ENCODE assay signal across 23 cellular contexts in the genomic region with DNA sequence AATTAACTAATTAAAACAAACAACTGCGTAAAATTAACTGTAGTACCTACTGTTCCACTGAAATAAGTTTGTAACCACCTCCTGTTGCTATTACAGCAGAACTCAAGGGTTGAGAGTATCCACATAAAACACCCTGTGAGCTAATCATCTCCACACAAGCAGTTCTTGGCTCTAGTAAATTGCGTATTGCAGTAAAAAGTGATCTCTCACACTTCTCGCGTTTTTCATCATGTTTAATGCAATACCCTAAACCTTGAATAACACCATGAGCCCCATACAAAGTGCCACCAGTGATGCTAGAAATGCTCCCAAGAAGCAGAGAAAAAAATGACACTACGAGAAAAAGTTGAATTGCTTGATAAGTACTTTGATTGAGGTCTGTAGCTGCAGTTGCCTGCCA.
"Had no signal": no experiment of that assay in that cellular context is flagged by ENCODE, and none has a peak within 500 bp of the region (broad histone marks: within the 10 kb centered on the region; RNA-seq: fewer than 3 reads in every experiment).

No MANE protein-coding gene starts in this region.

- H3K4me1 ChIP-seq: colonic mucosa, esophagus muscularis mucosa, esophagus squamous epithelium, gastrocnemius medialis had no signal

- H3K9me3 Mint-ChIP-seq: dendritic cell treated with granulocyte-macrophage colony-stimulating factor and Interleukin-4, amounts not matched to agents 40 ng/mL and 50 ng/mL, for 4 days; effector memory CD8-positive, alpha-beta T cell; endodermal cell had no signal

- H3K27ac ChIP-seq: colonic mucosa, coronary artery, dorsolateral prefrontal cortex, esophagus muscularis mucosa, esophagus squamous epithelium, foreskin keratinocyte, gastrocnemius medialis, gastroesophageal sphincter, heart left ventricle, heart right ventricle had no signal

- H3K27ac Mint-ChIP-seq: dendritic cell treated with granulocyte-macrophage colony-stimulating factor and Interleukin-4, amounts not matched to agents 40 ng/mL and 50 ng/mL, for 4 days; effector memory CD8-positive, alpha-beta T cell; endodermal cell had no signal

- H3K36me3 ChIP-seq: colonic mucosa had no signal

- H3K9me3 ChIP-seq: colonic mucosa, esophagus muscularis mucosa, esophagus squamous epithelium, gastrocnemius medialis, gastroesophageal sphincter, heart left ventricle, heart right ventricle had no signal

- H3K4me3 ChIP-seq: colonic mucosa, coronary artery, dorsolateral prefrontal cortex, esophagus muscularis mucosa, esophagus squamous epithelium, gastrocnemius medialis, gastroesophageal sphincter, heart left ventricle, heart right ventricle had no signal

- H3K27me3 ChIP-seq: colonic mucosa, dorsolateral prefrontal cortex, esophagus muscularis mucosa, esophagus squamous epithelium, foreskin keratinocyte, gastrocnemius medialis, gastroesophageal sphincter, heart left ventricle, heart right ventricle had no signal

- DNase-seq: colonic mucosa; cortex of kidney; dermis blood vessel endothelial cell; dorsolateral prefrontal cortex; effector CD4-positive, alpha-beta T cell; effector CD8-positive, alpha-beta T cell; effector memory CD4-positive, alpha-beta T cell; effector memory CD8-positive, alpha-beta T cell; endodermal cell; erythroblast; esophagus squamous epithelium; foreskin fibroblast; foreskin melanocyte; gastrocnemius medialis; glutamatergic neuron; head of caudate nucleus; heart left ventricle; heart right ventricle had no signal

- H3K4me3 Mint-ChIP-seq: dendritic cell treated with granulocyte-macrophage colony-stimulating factor and Interleukin-4, amounts not matched to agents 40 ng/mL and 50 ng/mL, for 4 days; effector memory CD8-positive, alpha-beta T cell; endodermal cell had no signal

- H3K27me3 Mint-ChIP-seq: dendritic cell treated with granulocyte-macrophage colony-stimulating factor and Interleukin-4, amounts not matched to agents 40 ng/mL and 50 ng/mL, for 4 days; effector memory CD8-positive, alpha-beta T cell had no signal
